ENCODE assay signal across 13 cellular contexts in the genomic region with DNA sequence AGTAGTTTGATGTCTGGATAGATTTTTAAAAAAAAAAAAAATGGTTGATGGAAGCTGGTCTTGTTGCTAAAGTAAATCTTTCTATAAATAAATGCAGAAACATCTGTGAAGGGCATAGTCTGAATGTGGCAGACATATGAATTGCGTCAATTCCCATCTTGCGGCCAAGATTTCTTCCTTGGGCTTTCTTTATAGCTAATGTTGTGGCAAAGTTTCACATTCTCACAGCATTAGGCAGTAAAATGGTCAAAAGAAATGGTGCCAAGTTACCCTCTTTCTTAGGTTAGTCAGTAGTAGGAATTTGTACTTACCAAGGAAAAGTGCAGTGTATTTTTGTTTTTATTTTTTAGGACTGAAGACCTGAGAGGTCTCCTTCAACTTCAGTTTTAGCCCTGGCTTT. TPM values are rescaled to one million over a fixed set of nuclear protein-coding genes. Genes with fewer than 3 reads are reported as not detected.
DNase-seq lines count a peak whose midpoint lies in the region; ATAC-seq and TF ChIP-seq lines count a peak whose summit lies in the region.
"Had no signal": no experiment of that assay in that cellular context is flagged by ENCODE, and none has a peak within 500 bp of the region (broad histone marks: within the 10 kb centered on the region; RNA-seq: fewer than 3 reads in every experiment).

No MANE protein-coding gene starts in this region.

- H3K4me1 Mint-ChIP-seq in Caco-2 (ENCODE audit: low read depth, unreplicated experiment): peaks cover 43% of the 10 kb centered on the region
- H3K4me1 Mint-ChIP-seq: activated CD4-positive, alpha-beta T cell treated with anti-CD3 and anti-CD28 coated beads, Interleukin-2, amount 10 ng/mL, durations not matched to agents 7 days and 5 days had no signal

- no peaks in the 10 kb centered on the region for H3K36me3 ChIP-seq in Caco-2 (ENCODE audit: control insufficient read depth, insufficient read depth, low read length)
- H3K36me3 ChIP-seq in PC-3 (ENCODE audit: low read depth, low read length): peaks cover 3% of the 10 kb centered on the region; the same call in 1 of the 2 replicates

- ATAC-seq in PC-3 (no peak), GM19463 (IDR thresholded peaks at IDR 0.05; ENCODE audit: unreplicated experiment) (no peak)
- ATAC-seq: activated naive CD4-positive, alpha-beta T cell treated with anti-CD3 and anti-CD28 coated beads, Interleukin-2, amount 50 U/mL, for 72 hours had no signal

- H2AFZ ChIP-seq in PC-3 (ENCODE audit: low read length): no peak overlapping the region

- H3K9ac ChIP-seq in PC-3 (ENCODE audit: low read length): no peak overlapping the region

- no peaks in the 10 kb centered on the region for H3K9me2 ChIP-seq in PC-3 (replicated peaks; ENCODE audit: low read length)

- peaks cover 97% of the 10 kb centered on the region for H3K79me2 ChIP-seq in PC-3 (ENCODE audit: low read length)

- no TSS peak for BruUV-seq in Caco-2 (replicated peaks; lab: Mats Ljungman, UMichigan)
- BruUV-seq in PC-3 (replicated peaks; lab: Mats Ljungman, UMichigan): no TSS peak

- no peak overlapping the region for H3K4me2 ChIP-seq in PC-3 (ENCODE audit: low read length)

- peak overlapping the region; percentile 60 for H3K27ac Mint-ChIP-seq in Caco-2 (ENCODE audit: unreplicated experiment)
- H3K27ac Mint-ChIP-seq: activated CD4-positive, alpha-beta T cell treated with anti-CD3 and anti-CD28 coated beads, Interleukin-2, amount 10 ng/mL, durations not matched to agents 7 days and 5 days; activated naive CD4-positive, alpha-beta T cell treated with anti-CD3 and anti-CD28 coated beads, Interleukin-2, amount 50 U/mL, for 72 hours; stimulated activated naive CD8-positive, alpha-beta T cell treated with anti-CD3 and anti-CD28 coated beads, Interleukin-15, Interleukin-2, amounts not matched to agents 100 ng/mL and 50 ng/mL, for 24 hours had no signal

- POLR2A ChIA-PET in Caco-2 (lab: Charles Lee) (interaction anchor here (0.6 kb wide), 1 partner anchor 10 kb away, joined by 5 read pairs; no protein-coding TSS in a partner anchor), PC-3 (lab: Charles Lee; ENCODE audit: unreplicated experiment) (no interaction called here)

- H3K9me3 ChIP-seq in Caco-2 (no peaks in the 10 kb centered on the region), PC-3 (ENCODE audit: low read length) (no peaks in the 10 kb centered on the region)

- no peaks in the 10 kb centered on the region for H3K27me3 Mint-ChIP-seq in Caco-2 (ENCODE audit: insufficient read depth, unreplicated experiment)

- H3K27ac ChIP-seq in PC-3 (ENCODE audit: low read length): no peak overlapping the region

- H3F3A ChIP-seq in PC-3 (ENCODE audit: low read length, unreplicated experiment): no peaks in the 10 kb centered on the region

- TF ChIP-seq CTCF in Caco-2 (IDR thresholded peaks at IDR 0.05; ENCODE audit: insufficient read depth in 1 of 2, low read depth in 1 of 2, low read length in 1 of 2, severe bottlenecking in 1 of 2, unreplicated experiment in 1 of 2) (no peak), PC-3 (conservative IDR thresholded peaks at IDR 0.05; ENCODE audit: low read depth, low read length) (no peak)

- H3K4me3 ChIP-seq in Caco-2 (ENCODE audit: low read depth, low read length): no peak overlapping the region
- H3K4me3 ChIP-seq in PC-3 (ENCODE audit: low read length): no peak overlapping the region

- peaks cover 11% of the 10 kb centered on the region for H3K4me1 ChIP-seq in Caco-2
- peaks cover 46% of the 10 kb centered on the region for H3K4me1 ChIP-seq in PC-3 (ENCODE audit: insufficient read depth, low read length)

- intact Hi-C loops in Caco-2 (cut with micrococcal nuclease; ENCODE audit: unreplicated experiment): no loop called here
- intact Hi-C loops in PC-3 (cut with micrococcal nuclease): no loop called here

- CTCF ChIA-PET in Caco-2 (lab: Charles Lee): interaction anchor here (0.8 kb wide), 1 partner anchor 11 kb away, joined by 3 read pairs; no protein-coding TSS in a partner anchor
- CTCF ChIA-PET in PC-3 (lab: Charles Lee): no interaction called here

- no peaks in the 10 kb centered on the region for H4K20me1 ChIP-seq in PC-3 (ENCODE audit: low read length)

- no peaks in the 10 kb centered on the region for H3K27me3 ChIP-seq in Caco-2 (replicated peaks; ENCODE audit: control insufficient read depth, insufficient read depth, low read length)
- no peaks in the 10 kb centered on the region for H3K27me3 ChIP-seq in PC-3 (ENCODE audit: low read length)

- H3K9me3 Mint-ChIP-seq in Caco-2 (ENCODE audit: unreplicated experiment): no peaks in the 10 kb centered on the region
- H3K9me3 Mint-ChIP-seq: activated CD4-positive, alpha-beta T cell treated with anti-CD3 and anti-CD28 coated beads, Interleukin-2, amount 10 ng/mL, durations not matched to agents 7 days and 5 days; activated naive CD4-positive, alpha-beta T cell treated with anti-CD3 and anti-CD28 coated beads, Interleukin-2, amount 50 U/mL, for 72 hours; stimulated activated naive CD8-positive, alpha-beta T cell treated with anti-CD3 and anti-CD28 coated beads, Interleukin-15, Interleukin-2, amounts not matched to agents 100 ng/mL and 50 ng/mL, for 24 hours had no signal

- H3K4me3 Mint-ChIP-seq in Caco-2 (ENCODE audit: unreplicated experiment): no peak overlapping the region
- H3K4me3 Mint-ChIP-seq: activated CD4-positive, alpha-beta T cell treated with anti-CD3 and anti-CD28 coated beads, Interleukin-2, amount 10 ng/mL, durations not matched to agents 7 days and 5 days; stimulated activated naive CD8-positive, alpha-beta T cell treated with anti-CD3 and anti-CD28 coated beads, Interleukin-15, Interleukin-2, amounts not matched to agents 100 ng/mL and 50 ng/mL, for 24 hours had no signal

- DNase-seq in Caco-2: no peak
- peak; percentile 15 for DNase-seq in PC-3
- peak; percentile 95 for DNase-seq in fibroblast of gingiva (ENCODE audit: low read depth)
- DNase-seq in renal cortical epithelial cell (ENCODE audit: low read depth): peak; percentile 64
- no peak for DNase-seq in islet precursor cell
- DNase-seq in GOT3 (lab: John Stamatoyannopoulos, UW): no peak
- DNase-seq in anterior cingulate cortex (lab: John Stamatoyannopoulos, UW): no peak
- DNase-seq: activated CD4-positive, alpha-beta T cell treated with anti-CD3 and anti-CD28 coated beads, Interleukin-2, amount 10 ng/mL, durations not matched to agents 7 days and 5 days; NCI-H1105 treated with DMSO at 0.1 percent for 48 hours; stimulated activated CD4-positive, alpha-beta T cell treated with anti-CD3 and anti-CD28 coated beads, Interleukin-2, amount 100 ng/mL, for 24 hours had no signal

- peaks cover 3% of the 10 kb centered on the region for H3K36me3 Mint-ChIP-seq in Caco-2 (ENCODE audit: insufficient read depth, unreplicated experiment)
- H3K36me3 Mint-ChIP-seq: activated naive CD4-positive, alpha-beta T cell treated with anti-CD3 and anti-CD28 coated beads, Interleukin-2, amount 50 U/mL, for 72 hours had no signal

RNA-seq across cellular contexts. Expression of gene RASSF8, which starts 35.8 kb away (rescaled TPM):
- 140 and 143 TPM in 2 replicates for total RNA-seq in Caco-2 (2022)
- total RNA-seq in PC-3 (2014; rRNA removed): 51.2 and 87.8 TPM in 2 replicates
- 48.1 and 68.5 TPM in 2 replicates for total RNA-seq in renal cortical epithelial cell

Comparison
In these comparisons a context has a peak if more than half of its experiments do, and no peak if none do; other contexts are left out.
1. DNase-seq: peak in PC-3 (single experiment), fibroblast of gingiva (single experiment) and renal cortical epithelial cell (single experiment); none in Caco-2 (0 of 2), islet precursor cell (single experiment), GOT3 (single experiment) and anterior cingulate cortex (0 of 58).